Comparison of ENCODE assay signal across 6 cellular contexts in genomic region chr1:153679337-153680119, GRCh38. TPM values are rescaled to one million over a fixed set of nuclear protein-coding genes. Genes with fewer than 3 reads are reported as not detected.
DNase-seq lines count a peak whose midpoint lies in the region; ATAC-seq lines count a peak whose summit lies in the region.

No MANE protein-coding gene starts in this region.

- H3K9me3 Mint-ChIP-seq in activated CD8-positive, alpha-beta T cell treated with anti-CD3 and anti-CD28 coated beads, Interleukin-2, amount 10 ng/mL, durations not matched to agents 7 days and 5 days (ENCODE audit: insufficient read depth): no peaks in the 10 kb centered on the region
- no peaks in the 10 kb centered on the region for H3K9me3 Mint-ChIP-seq in immature natural killer cell

- POLR2A ChIA-PET in activated CD8-positive, alpha-beta T cell treated with anti-CD3 and anti-CD28 coated beads, Interleukin-2, amount 10 ng/mL, durations not matched to agents 7 days and 5 days (lab: Charles Lee): no interaction called here

- peaks cover 49% of the 10 kb centered on the region for H3K27me3 Mint-ChIP-seq in activated CD8-positive, alpha-beta T cell treated with anti-CD3 and anti-CD28 coated beads, Interleukin-2, amount 10 ng/mL, durations not matched to agents 7 days and 5 days (ENCODE audit: low read depth)
- peaks cover 15 to 40% (median 23%) of the 10 kb centered on the region in 3 donors for H3K27me3 Mint-ChIP-seq in immature natural killer cell (ENCODE audit: low read depth in 3 of 3)

- peak overlapping the region; percentile 60 for H3K4me3 Mint-ChIP-seq in activated CD8-positive, alpha-beta T cell treated with anti-CD3 and anti-CD28 coated beads, Interleukin-2, amount 10 ng/mL, durations not matched to agents 7 days and 5 days
- H3K4me3 Mint-ChIP-seq in immature natural killer cell: peak overlapping the region; percentile 59 to 83 (median 74)

- CTCF ChIA-PET in activated CD8-positive, alpha-beta T cell treated with anti-CD3 and anti-CD28 coated beads, Interleukin-2, amount 10 ng/mL, durations not matched to agents 7 days and 5 days (lab: Charles Lee): interaction anchor here (1.1 to 1.8 kb wide), 4 partner anchors 48 to 308 kb away, joined by 3 to 8 read pairs (median 6); partner anchors contain the start of gene INTS3

- no peaks in the 10 kb centered on the region for H3K36me3 Mint-ChIP-seq in activated CD8-positive, alpha-beta T cell treated with anti-CD3 and anti-CD28 coated beads, Interleukin-2, amount 10 ng/mL, durations not matched to agents 7 days and 5 days (ENCODE audit: low read depth)
- no peaks in the 10 kb centered on the region for H3K36me3 Mint-ChIP-seq in immature natural killer cell

- peaks cover 21% of the 10 kb centered on the region for H3K4me1 Mint-ChIP-seq in activated CD8-positive, alpha-beta T cell treated with anti-CD3 and anti-CD28 coated beads, Interleukin-2, amount 10 ng/mL, durations not matched to agents 7 days and 5 days (ENCODE audit: low read depth)
- peaks cover 17 to 20% of the 10 kb centered on the region in 2 donors for H3K4me1 Mint-ChIP-seq in immature natural killer cell

- no peak overlapping the region for H3K27ac Mint-ChIP-seq in activated CD8-positive, alpha-beta T cell treated with anti-CD3 and anti-CD28 coated beads, Interleukin-2, amount 10 ng/mL, durations not matched to agents 7 days and 5 days
- H3K27ac Mint-ChIP-seq in immature natural killer cell: peak overlapping the region in 1 of 6 donors; percentile 7

- peak; percentile 30 for DNase-seq in ELR (ENCODE audit: low read depth)
- peak; percentile 37 for DNase-seq in activated CD8-positive, alpha-beta T cell treated with anti-CD3 and anti-CD28 coated beads, Interleukin-2, amount 10 ng/mL, durations not matched to agents 7 days and 5 days
- peak in 2 of 3 donors; percentile 10 to 21 for DNase-seq in immature natural killer cell
- DNase-seq in germinal center (ENCODE audit: low spot score): no peak

- ATAC-seq in activated CD8-positive, alpha-beta T cell treated with anti-CD3 and anti-CD28 coated beads, Interleukin-2, amount 10 ng/mL, durations not matched to agents 7 days and 5 days: peak; percentile 66
- ATAC-seq in GM21529 (IDR thresholded peaks at IDR 0.05; ENCODE audit: unreplicated experiment): no peak
- no peak for ATAC-seq in GM19452 (IDR thresholded peaks at IDR 0.05; ENCODE audit: unreplicated experiment)

RNA-seq across cellular contexts. Expression of gene NPR1, which starts 1.0 kb away (rescaled TPM):
- not detected for total RNA-seq in activated CD8-positive, alpha-beta T cell treated with anti-CD3 and anti-CD28 coated beads, Interleukin-2, amount 10 ng/mL, durations not matched to agents 7 days and 5 days
- polyA plus RNA-seq in immature natural killer cell: not detected

RNA-seq across cellular contexts. Expression of gene ILF2, which starts 8.7 kb away (rescaled TPM):
- 100 to 1,000 TPM; 211 to 215 TPM for total RNA-seq in activated CD8-positive, alpha-beta T cell treated with anti-CD3 and anti-CD28 coated beads, Interleukin-2, amount 10 ng/mL, durations not matched to agents 7 days and 5 days
- 100 to 1,000 TPM; 162 to 221 (median 164) TPM for polyA plus RNA-seq in immature natural killer cell

RNA-seq across cellular contexts. Expression of gene SNAPIN, which starts 21.0 kb away (rescaled TPM):
- total RNA-seq in activated CD8-positive, alpha-beta T cell treated with anti-CD3 and anti-CD28 coated beads, Interleukin-2, amount 10 ng/mL, durations not matched to agents 7 days and 5 days: 10 to 100 TPM; 36.5 to 37.7 TPM
- polyA plus RNA-seq in immature natural killer cell: 100 to 1,000 TPM in 1 of 3 donors, 10 to 100 TPM in 2; 95.8 to 106 (median 96.0) TPM

RNA-seq across cellular contexts. Expression of gene CHTOP, which starts 45.7 kb away (rescaled TPM):
- total RNA-seq in activated CD8-positive, alpha-beta T cell treated with anti-CD3 and anti-CD28 coated beads, Interleukin-2, amount 10 ng/mL, durations not matched to agents 7 days and 5 days: 10 to 100 TPM; 81.9 to 82.0 TPM
- 10 to 100 TPM; 37.5 to 70.8 (median 63.1) TPM for polyA plus RNA-seq in immature natural killer cell

RNA-seq across cellular contexts. Expression of gene INTS3, which starts 48.3 kb away (rescaled TPM):
- total RNA-seq in activated CD8-positive, alpha-beta T cell treated with anti-CD3 and anti-CD28 coated beads, Interleukin-2, amount 10 ng/mL, durations not matched to agents 7 days and 5 days: 10 to 100 TPM; 53.7 to 54.5 TPM
- 10 to 100 TPM in 1 of 3 donors, 1 to 10 TPM in 2; 7.5 to 14.5 (median 7.9) TPM for polyA plus RNA-seq in immature natural killer cell
